Comparison of ENCODE assay signal across 8 cellular contexts in genomic region chr14:34098045-34098984, GRCh38.
A peak's percentile ranks its signal among the peaks of the same experiment; 100 is the strongest.
DNase-seq lines count a peak whose midpoint lies in the region; ATAC-seq lines count a peak whose summit lies in the region.

No MANE protein-coding gene starts in this region.

- CTCF ChIA-PET in activated CD4-positive, alpha-beta T cell treated with anti-CD3 and anti-CD28 coated beads for 36 hours (lab: Charles Lee) = interaction anchor here (0.6 to 2.6 kb wide), 17 partner anchors 9 to 945 kb away, joined by 3 to 15 read pairs (median 4); no protein-coding TSS in a partner anchor

- POLR2A ChIA-PET in activated CD4-positive, alpha-beta T cell treated with anti-CD3 and anti-CD28 coated beads for 36 hours (lab: Charles Lee) = no interaction called here
- POLR2A ChIA-PET in activated naive CD8-positive, alpha-beta T cell treated with anti-CD3 and anti-CD28 coated beads, Interleukin-2, amount 10 ng/mL, durations not matched to agents 7 days and 5 days (lab: Charles Lee) = interaction anchor here (1.0 to 1.2 kb wide), 2 partner anchors 79 kb away, joined by 3 read pairs; no protein-coding TSS in a partner anchor

- DNase-seq in activated CD4-positive, alpha-beta T cell treated with anti-CD3 and anti-CD28 coated beads for 36 hours = peak; percentile 46
- no peak for DNase-seq in activated CD4-positive, alpha-beta T cell treated with anti-CD3 and anti-CD28 coated beads for 1 hour
- DNase-seq in NAMALWA (ENCODE audit: low spot score) = peak; percentile 1
- DNase-seq in activated naive CD8-positive, alpha-beta T cell treated with anti-CD3 and anti-CD28 coated beads, Interleukin-2, amount 10 ng/mL, durations not matched to agents 7 days and 5 days = peak; percentile 38
- peak; percentile 13 to 82 (median 62) for DNase-seq in head of caudate nucleus
- peak; percentile 65 for DNase-seq in renal cortical epithelial cell (ENCODE audit: low read depth)
- DNase-seq in NCI-H1105 (lab: John Stamatoyannopoulos, UW) = no peak

- ATAC-seq in activated CD4-positive, alpha-beta T cell treated with anti-CD3 and anti-CD28 coated beads for 36 hours = no peak
- no peak for ATAC-seq in activated naive CD8-positive, alpha-beta T cell treated with anti-CD3 and anti-CD28 coated beads, Interleukin-2, amount 10 ng/mL, durations not matched to agents 7 days and 5 days (ENCODE audit: low read depth)
- ATAC-seq in HG02623 (IDR thresholded peaks at IDR 0.05; ENCODE audit: unreplicated experiment) = no peak

- peaks cover 3% of the 10 kb centered on the region for H3K4me1 Mint-ChIP-seq in activated CD4-positive, alpha-beta T cell treated with anti-CD3 and anti-CD28 coated beads for 36 hours
- peaks cover 24% of the 10 kb centered on the region for H3K4me1 Mint-ChIP-seq in activated naive CD8-positive, alpha-beta T cell treated with anti-CD3 and anti-CD28 coated beads, Interleukin-2, amount 10 ng/mL, durations not matched to agents 7 days and 5 days

- H3K27ac Mint-ChIP-seq in activated CD4-positive, alpha-beta T cell treated with anti-CD3 and anti-CD28 coated beads for 36 hours = no peak overlapping the region
- H3K27ac Mint-ChIP-seq in activated naive CD8-positive, alpha-beta T cell treated with anti-CD3 and anti-CD28 coated beads, Interleukin-2, amount 10 ng/mL, durations not matched to agents 7 days and 5 days = peak overlapping the region; percentile 52

- H3K9me3 Mint-ChIP-seq in activated CD4-positive, alpha-beta T cell treated with anti-CD3 and anti-CD28 coated beads for 36 hours (ENCODE audit: low read depth) = no peaks in the 10 kb centered on the region
- H3K9me3 Mint-ChIP-seq in activated naive CD8-positive, alpha-beta T cell treated with anti-CD3 and anti-CD28 coated beads, Interleukin-2, amount 10 ng/mL, durations not matched to agents 7 days and 5 days = peaks cover 1% of the 10 kb centered on the region

- no peaks in the 10 kb centered on the region for H3K36me3 Mint-ChIP-seq in activated CD4-positive, alpha-beta T cell treated with anti-CD3 and anti-CD28 coated beads for 36 hours (ENCODE audit: low read depth)
- peaks cover 4% of the 10 kb centered on the region for H3K36me3 Mint-ChIP-seq in activated naive CD8-positive, alpha-beta T cell treated with anti-CD3 and anti-CD28 coated beads, Interleukin-2, amount 10 ng/mL, durations not matched to agents 7 days and 5 days

- H3K4me3 Mint-ChIP-seq in activated CD4-positive, alpha-beta T cell treated with anti-CD3 and anti-CD28 coated beads for 36 hours = no peak overlapping the region
- no peak overlapping the region for H3K4me3 Mint-ChIP-seq in activated naive CD8-positive, alpha-beta T cell treated with anti-CD3 and anti-CD28 coated beads, Interleukin-2, amount 10 ng/mL, durations not matched to agents 7 days and 5 days

- intact Hi-C loops in activated CD4-positive, alpha-beta T cell treated with anti-CD3 and anti-CD28 coated beads for 36 hours (cut with DNase I, micrococcal nuclease) = loop anchor here (1.0 to 5.0 kb wide), 3 partner anchors 146 to 261 kb away; partner anchors contain the start of gene EGLN3 (in 1 of the 2)
- intact Hi-C loops in head of caudate nucleus (cut with DNase I) = loop anchor here (5.0 to 10.0 kb wide), 2 partner anchors 144 to 261 kb away; partner anchors contain the start of gene EGLN3

- no peaks in the 10 kb centered on the region for H3K27me3 Mint-ChIP-seq in activated CD4-positive, alpha-beta T cell treated with anti-CD3 and anti-CD28 coated beads for 36 hours
- peaks cover 4% of the 10 kb centered on the region for H3K27me3 Mint-ChIP-seq in activated naive CD8-positive, alpha-beta T cell treated with anti-CD3 and anti-CD28 coated beads, Interleukin-2, amount 10 ng/mL, durations not matched to agents 7 days and 5 days

Comparison
In these comparisons a context has a peak if more than half of its experiments do, and no peak if none do; other contexts are left out.
1. DNase-seq: peak in activated CD4-positive, alpha-beta T cell treated with anti-CD3 and anti-CD28 coated beads for 36 hours (single experiment), NAMALWA (single experiment), activated naive CD8-positive, alpha-beta T cell treated with anti-CD3 and anti-CD28 coated beads, Interleukin-2, amount 10 ng/mL, durations not matched to agents 7 days and 5 days (single experiment), head of caudate nucleus (42 of 42) and renal cortical epithelial cell (single experiment); none in activated CD4-positive, alpha-beta T cell treated with anti-CD3 and anti-CD28 coated beads for 1 hour (single experiment) and NCI-H1105 (single experiment).